Comparison of ENCODE assay signal across 3 cellular contexts in the genomic region with DNA sequence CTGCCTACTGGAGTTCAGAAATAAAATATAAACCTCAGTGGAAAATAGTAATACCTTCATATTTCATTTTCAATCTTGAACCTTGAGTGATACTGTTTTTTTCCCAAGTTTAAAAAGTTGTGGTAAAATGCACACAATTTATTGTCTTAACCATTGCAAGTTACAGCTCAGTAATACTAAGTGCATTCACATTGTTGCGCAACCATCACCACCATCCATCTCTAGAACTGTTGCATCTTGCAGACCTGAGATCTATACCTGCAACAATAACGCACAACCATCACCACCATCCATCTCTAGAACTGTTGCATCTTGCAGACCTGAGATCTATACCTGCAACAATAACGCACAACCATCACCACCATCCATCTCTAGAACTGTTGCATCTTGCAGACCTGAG.
DNase-seq lines count a peak whose midpoint lies in the region; ATAC-seq, FAIRE-seq and TF ChIP-seq lines count a peak whose summit lies in the region.
"Not testable (repeated sequence)": the region's sequence is repeated elsewhere in the genome, so short reads cannot be mapped to it uniquely, and the experiment has no call there.

No MANE protein-coding gene starts in this region.

- POLR2A ChIA-PET in IMR-90 (lab: Charles Lee; ENCODE audit: unreplicated experiment); HepG2 (lab: Yijun Ruan, JAX): not testable (repeated sequence)

- H3K36me3 ChIP-seq in IMR-90 (ENCODE audit: control insufficient read depth, insufficient read depth, low read length); HepG2 (replicated peaks in 1 of 2; ENCODE audit: control insufficient read depth in 1 of 2, insufficient read depth in 2 of 2, low read length in 2 of 2): not testable (repeated sequence)

- not testable (repeated sequence) for H3K56ac ChIP-seq in IMR-90 (ENCODE audit: extremely low read depth, insufficient read depth, low read length)

- in situ Hi-C loops in IMR-90 (cut with MboI; ENCODE audit: low sequenced_read_pairs); HepG2 (cut with HindIII; ENCODE audit: extremely low pct_ligation_motif_present, low pct_unique_long_range_greater_than_20kb): not testable (repeated sequence)

- H3K4me1 ChIP-seq in IMR-90 (ENCODE audit: control insufficient read depth, insufficient read depth, low read length); HepG2 (ENCODE audit: insufficient read depth, low read length): not testable (repeated sequence)

- not testable (repeated sequence) for H3K4me2 ChIP-seq in IMR-90 (ENCODE audit: low read depth, low read length); HepG2 (ENCODE audit: low read depth, low read length)

- H3K79me1 ChIP-seq in IMR-90 (ENCODE audit: low read depth in 1 of 2, low read length in 2 of 2) = not testable (repeated sequence)

- not testable (repeated sequence) for TF ChIP-seq POLR2A in IMR-90 (IDR thresholded peaks at IDR 0.05; ENCODE audit: low read depth, low read length); HepG2 (IDR thresholded peaks at IDR 0.05; ENCODE audit: insufficient read depth in 1 of 2, low read depth in 2 of 2, low read length in 2 of 2)

- H4K20me1 ChIP-seq in IMR-90 (ENCODE audit: insufficient read depth, low read length); HepG2 (ENCODE audit: insufficient read depth, low read length): not testable (repeated sequence)

- TF ChIP-seq EP300 in Ishikawa (IDR thresholded peaks at IDR 0.05; ENCODE audit: borderline replicate concordance); HepG2 (IDR thresholded peaks at IDR 0.05; ENCODE audit: low read depth in 2 of 2, low read length in 2 of 2); HepG2 (CRISPR knock-in tag; IDR thresholded peaks at IDR 0.05; ENCODE audit: borderline replicate concordance): not testable (repeated sequence)

- WGBS in IMR-90 (ENCODE audit: extremely low coverage in 2 of 2, insufficient read length in 1 of 2), 2 experiments = no CpG with 5 or more reads among the region's 3 CpGs
- WGBS in HepG2 (ENCODE audit: low lambda C conversion rate) = 39% methylated on average over 2 of the region's 3 CpGs

- intact Hi-C loops in IMR-90 (cut with micrococcal nuclease); HepG2 (cut with micrococcal nuclease; ENCODE audit: unreplicated experiment): not testable (repeated sequence)

- dilution Hi-C loops in IMR-90 (cut with HindIII; ENCODE audit: low sequenced_read_pairs, unreplicated experiment) = not testable (repeated sequence)

- not testable (repeated sequence) for H3K4ac ChIP-seq in IMR-90 (ENCODE audit: low read depth, low read length)

- not testable (repeated sequence) for H2BK5ac ChIP-seq in IMR-90 (ENCODE audit: low read depth, low read length, poor library complexity, severe bottlenecking)

- not testable (repeated sequence) for ATAC-seq in IMR-90 (ENCODE audit: low read depth); HepG2

- not testable (repeated sequence) for H3K14ac ChIP-seq in IMR-90 (replicated peaks; ENCODE audit: low read depth, low read length)

- not testable (repeated sequence) for H2AK5ac ChIP-seq in IMR-90 (ENCODE audit: low read depth, low read length)

- H2AK9ac ChIP-seq in IMR-90 (replicated peaks; ENCODE audit: low read depth, low read length, poor library complexity) = not testable (repeated sequence)

- H2BK20ac ChIP-seq in IMR-90 (ENCODE audit: low read depth, low read length) = not testable (repeated sequence)

- not testable (repeated sequence) for TF ChIP-seq CTCF in IMR-90 (conservative IDR thresholded peaks at IDR 0.05; ENCODE audit: low read depth, low read length); HepG2 (CRISPR knock-in tag; IDR thresholded peaks at IDR 0.05)

- H3K9ac ChIP-seq in IMR-90 (ENCODE audit: low read depth, low read length); HepG2 (ENCODE audit: insufficient read depth, low read depth, low read length): not testable (repeated sequence)

- not testable (repeated sequence) for H2BK15ac ChIP-seq in IMR-90 (ENCODE audit: low read depth, low read length)

- not testable (repeated sequence) for H3K4me3 ChIP-seq in IMR-90 (ENCODE audit: insufficient read depth, low read depth, low read length); HepG2 (replicated peaks in 1 of 3; ENCODE audit: insufficient read depth in 1 of 3, low read depth in 2 of 3, low read length in 3 of 3)

- H3K23ac ChIP-seq in IMR-90 (ENCODE audit: low read depth, low read length) = not testable (repeated sequence)

- FAIRE-seq in HepG2 (lab: Jason Lieb, UNC) = not testable (repeated sequence)

- not testable (repeated sequence) for H3K27me3 ChIP-seq in IMR-90 (ENCODE audit: control insufficient read depth, insufficient read depth, low read length); HepG2 (ENCODE audit: control insufficient read depth in 1 of 2, insufficient read depth in 2 of 2, low read length in 2 of 2)

- not testable (repeated sequence) for H2BK120ac ChIP-seq in IMR-90 (ENCODE audit: low read depth, low read length)

- not testable (repeated sequence) for DNase-seq in IMR-90; HepG2 (ENCODE audit: low spot score)

- H3K9me3 ChIP-seq in IMR-90 (ENCODE audit: control insufficient read depth, insufficient read depth, low read length); HepG2 (ENCODE audit: low read length): not testable (repeated sequence)

- H3K9me1 ChIP-seq in IMR-90 (ENCODE audit: insufficient read depth, low read length) = not testable (repeated sequence)

- TF ChIP-seq RAD21 in IMR-90 (IDR thresholded peaks at IDR 0.05; ENCODE audit: low read length); Ishikawa (IDR thresholded peaks at IDR 0.05; ENCODE audit: low read depth); HepG2 (CRISPR knock-in tag; IDR thresholded peaks at IDR 0.05): not testable (repeated sequence)

- not testable (repeated sequence) for H4K8ac ChIP-seq in IMR-90 (ENCODE audit: low read depth in 2 of 2, low read length in 2 of 2)

- H2AFZ ChIP-seq in IMR-90 (replicated peaks; ENCODE audit: low read length, poor library complexity); HepG2 (ENCODE audit: low read length): not testable (repeated sequence)

- H4K5ac ChIP-seq in IMR-90 (ENCODE audit: low read depth, low read length) = not testable (repeated sequence)

- not testable (repeated sequence) for H3K27ac ChIP-seq in IMR-90 (ENCODE audit: insufficient read depth, low read length); HepG2 (ENCODE audit: extremely low read length, insufficient read depth, low read length)

- H3K79me2 ChIP-seq in HepG2 (ENCODE audit: insufficient read depth, low read length) = not testable (repeated sequence)

- not testable (repeated sequence) for BruUV-seq in IMR-90 (replicated peaks; lab: Mats Ljungman, UMichigan); HepG2 (replicated peaks; lab: Mats Ljungman, UMichigan)

- not testable (repeated sequence) for H4K91ac ChIP-seq in IMR-90 (ENCODE audit: insufficient read depth, low read depth, low read length)

- H3K18ac ChIP-seq in IMR-90 (ENCODE audit: low read depth, low read length) = not testable (repeated sequence)

- CTCF ChIA-PET in IMR-90 (lab: Yijun Ruan, JAX); HepG2 (lab: Yijun Ruan, JAX; ENCODE audit: low intra/inter-chr PET ratio, low total read pairs): not testable (repeated sequence)

TF ChIP-seq in IMR-90, 13 proteins besides CTCF, POLR2A, EP300 and RAD21:
- TF ChIP-seq CEBPB (IDR thresholded peaks at IDR 0.05; ENCODE audit: low read depth, low read length) = peak; percentile 40
TF ChIP-seq in IMR-90: peak in this region for 1; not testable (repeated sequence) for 12.

TF ChIP-seq in Ishikawa, 13 proteins besides CTCF, POLR2A, EP300 and RAD21:
- TF ChIP-seq CEBPB (IDR thresholded peaks at IDR 0.05) = peak; percentile 62

TF ChIP-seq in HepG2, 621 proteins besides CTCF, POLR2A, EP300 and RAD21:
- peak; percentile 53; the same call in 1 of the 2 replicates for TF ChIP-seq CEBPB (IDR thresholded peaks at IDR 0.05; ENCODE audit: borderline replicate concordance, low read depth, low read length)
- peak; percentile 38; the same call in 1 of the 2 replicates for TF ChIP-seq CEBPG (CRISPR knock-in tag; IDR thresholded peaks at IDR 0.05)
TF ChIP-seq in HepG2: peak in this region for 2; not testable (repeated sequence) for 619.
